In genomic region chr17:82442643-82443464, GRCh38 we compare ENCODE assay signal across 1 cellular context.
TF ChIP-seq lines count a peak whose summit lies in the region.

No MANE protein-coding gene starts in this region.

TF ChIP-seq in SK-N-SH, 30 proteins besides CTCF, POLR2A, EP300 and RAD21:
- TF ChIP-seq REST (IDR thresholded peaks at IDR 0.05; ENCODE audit: low read depth, low read length): no peak
- TF ChIP-seq NFIC (IDR thresholded peaks at IDR 0.05; ENCODE audit: borderline replicate concordance): no peak
- TF ChIP-seq POLR2AphosphoS5 (IDR thresholded peaks at IDR 0.05; ENCODE audit: low read depth, low read length): no peak; the same call in 1 of the 2 replicates
- TF ChIP-seq CHD2 (IDR thresholded peaks at IDR 0.05; ENCODE audit: low read length, partially characterized antibody): no peak
- TF ChIP-seq, protein P1, sequence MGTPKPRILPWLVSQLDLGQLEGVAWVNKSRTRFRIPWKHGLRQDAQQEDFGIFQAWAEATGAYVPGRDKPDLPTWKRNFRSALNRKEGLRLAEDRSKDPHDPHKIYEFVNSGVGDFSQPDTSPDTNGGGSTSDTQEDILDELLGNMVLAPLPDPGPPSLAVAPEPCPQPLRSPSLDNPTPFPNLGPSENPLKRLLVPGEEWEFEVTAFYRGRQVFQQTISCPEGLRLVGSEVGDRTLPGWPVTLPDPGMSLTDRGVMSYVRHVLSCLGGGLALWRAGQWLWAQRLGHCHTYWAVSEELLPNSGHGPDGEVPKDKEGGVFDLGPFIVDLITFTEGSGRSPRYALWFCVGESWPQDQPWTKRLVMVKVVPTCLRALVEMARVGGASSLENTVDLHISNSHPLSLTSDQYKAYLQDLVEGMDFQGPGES (IDR thresholded peaks at IDR 0.05; ENCODE audit: low read depth, low read length): no peak
- TF ChIP-seq TEAD4 (IDR thresholded peaks at IDR 0.05; ENCODE audit: borderline replicate concordance, insufficient read depth): no peak
- TF ChIP-seq, protein P2, sequence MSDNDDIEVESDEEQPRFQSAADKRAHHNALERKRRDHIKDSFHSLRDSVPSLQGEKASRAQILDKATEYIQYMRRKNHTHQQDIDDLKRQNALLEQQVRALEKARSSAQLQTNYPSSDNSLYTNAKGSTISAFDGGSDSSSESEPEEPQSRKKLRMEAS (IDR thresholded peaks at IDR 0.05; ENCODE audit: low read depth): no peak
- no peak for TF ChIP-seq ZBTB33 (IDR thresholded peaks at IDR 0.05; ENCODE audit: borderline replicate concordance, low read depth)
- TF ChIP-seq TCF12 (IDR thresholded peaks at IDR 0.05): no peak
- no peak for TF ChIP-seq JUND (IDR thresholded peaks at IDR 0.05)
- TF ChIP-seq FOSL2 (IDR thresholded peaks at IDR 0.05; ENCODE audit: borderline replicate concordance, low read depth): no peak
- no peak for TF ChIP-seq SIN3A (IDR thresholded peaks at IDR 0.05; ENCODE audit: borderline replicate concordance, low read depth, low read length)
- TF ChIP-seq, protein P3, sequence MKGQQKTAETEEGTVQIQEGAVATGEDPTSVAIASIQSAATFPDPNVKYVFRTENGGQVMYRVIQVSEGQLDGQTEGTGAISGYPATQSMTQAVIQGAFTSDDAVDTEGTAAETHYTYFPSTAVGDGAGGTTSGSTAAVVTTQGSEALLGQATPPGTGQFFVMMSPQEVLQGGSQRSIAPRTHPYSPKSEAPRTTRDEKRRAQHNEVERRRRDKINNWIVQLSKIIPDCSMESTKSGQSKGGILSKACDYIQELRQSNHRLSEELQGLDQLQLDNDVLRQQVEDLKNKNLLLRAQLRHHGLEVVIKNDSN (IDR thresholded peaks at IDR 0.05; ENCODE audit: borderline replicate concordance, low read depth): no peak
- TF ChIP-seq YY1 (IDR thresholded peaks at IDR 0.05; ENCODE audit: low read depth): no peak
- no peak for TF ChIP-seq FOXJ3 (CRISPR knock-in tag; IDR thresholded peaks at IDR 0.05)
- TF ChIP-seq RCOR1 (IDR thresholded peaks at IDR 0.05; ENCODE audit: low read length): no peak
- no peak for TF ChIP-seq EZH2phosphoT487 (IDR thresholded peaks at IDR 0.05; ENCODE audit: borderline replicate concordance, low read depth)
- no peak for TF ChIP-seq FOXM1 (IDR thresholded peaks at IDR 0.05; ENCODE audit: low read depth)
